In the genomic region with DNA sequence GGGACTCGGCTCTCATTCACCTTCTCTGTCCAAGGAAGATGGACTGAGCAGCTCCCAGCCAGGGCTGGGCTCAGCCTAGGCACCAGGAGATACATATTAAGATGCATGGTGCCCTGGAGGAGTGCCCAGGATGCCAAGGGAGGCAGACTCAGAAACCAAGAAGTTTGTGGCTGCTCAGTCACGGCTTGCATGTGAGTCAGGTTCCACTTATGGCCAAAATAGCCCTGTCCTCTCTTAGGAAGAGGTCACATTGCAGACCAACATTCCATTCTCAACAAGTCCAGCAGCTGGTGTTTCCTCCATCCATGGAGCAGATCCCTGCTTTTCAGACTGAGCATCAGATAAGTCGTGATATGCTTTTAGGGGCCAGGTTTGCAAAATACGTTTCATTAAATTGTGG, we compare ENCODE assay signal across 9 cellular contexts. TPM values are rescaled to one million over a fixed set of nuclear protein-coding genes. Genes with fewer than 3 reads are reported as not detected.
DNase-seq lines count a peak whose midpoint lies in the region; ATAC-seq and TF ChIP-seq lines count a peak whose summit lies in the region.
"Had no signal": no experiment of that assay in that cellular context is flagged by ENCODE, and none has a peak within 500 bp of the region (broad histone marks: within the 10 kb centered on the region; RNA-seq: fewer than 3 reads in every experiment).

No MANE protein-coding gene starts in this region.

- H3K36me3 ChIP-seq in gastroesophageal sphincter (no peaks in the 10 kb centered on the region), transverse colon (no peaks in the 10 kb centered on the region), BE2C (no peaks in the 10 kb centered on the region)

- TF ChIP-seq POLR2A in gastroesophageal sphincter (IDR thresholded peaks at IDR 0.05) = no peak
- TF ChIP-seq POLR2A in transverse colon (IDR thresholded peaks at IDR 0.05) = no peak

- H3K4me3 ChIP-seq in gastroesophageal sphincter (no peak overlapping the region), transverse colon (no peak overlapping the region), BE2C (ENCODE audit: low read depth, low read length) (no peak overlapping the region)

- H3K27me3 Mint-ChIP-seq in HFFc6 (ENCODE audit: insufficient read depth) = no peaks in the 10 kb centered on the region; the same call in 1 of the 2 replicates
- H3K27me3 Mint-ChIP-seq in activated T-helper 17 cell treated with anti-CD3 and anti-CD28 coated beads, Interleukin-2, amount 50 U/mL, for 72 hours = peaks cover 8% of the 10 kb centered on the region

- in situ Hi-C loops in transverse colon (cut with MboI; ENCODE audit: low pct_ligation_motif_present in 1 of 4, low pct_unique_long_range_greater_than_20kb in 1 of 4, low sequenced_read_pairs in 3 of 4) = no loop called here
- in situ Hi-C loops in G401 (cut with HindIII; ENCODE audit: low sequenced_read_pairs) = no loop called here

- TF ChIP-seq CTCF in HFFc6 (IDR thresholded peaks at IDR 0.05) = no peak
- no peak for TF ChIP-seq CTCF in gastroesophageal sphincter (IDR thresholded peaks at IDR 0.05)
- no peak for TF ChIP-seq CTCF in transverse colon (IDR thresholded peaks at IDR 0.05)
- no peak for TF ChIP-seq CTCF in BE2C (IDR thresholded peaks at IDR 0.05; ENCODE audit: low read depth, low read length)

- ATAC-seq in activated T-helper 17 cell treated with anti-CD3 and anti-CD28 coated beads, Interleukin-2, amount 50 U/mL, for 72 hours (replicated peaks) = peak; percentile 57
- ATAC-seq in gastroesophageal sphincter = peak; percentile 27

- no peaks in the 10 kb centered on the region for H3K9me3 Mint-ChIP-seq in HFFc6
- no peaks in the 10 kb centered on the region for H3K9me3 Mint-ChIP-seq in activated T-helper 17 cell treated with anti-CD3 and anti-CD28 coated beads, Interleukin-2, amount 50 U/mL, for 72 hours

- H3K27me3 ChIP-seq in gastroesophageal sphincter = no peaks in the 10 kb centered on the region
- H3K27me3 ChIP-seq in transverse colon = no peaks in the 10 kb centered on the region
- H3K27me3 ChIP-seq in BE2C = no peaks in the 10 kb centered on the region

- H3K4me3 Mint-ChIP-seq in HFFc6 = peak overlapping the region; percentile 64
- no peak overlapping the region for H3K4me3 Mint-ChIP-seq in activated T-helper 17 cell treated with anti-CD3 and anti-CD28 coated beads, Interleukin-2, amount 50 U/mL, for 72 hours

- DNase-seq in HFFc6 (peak; percentile 95), transverse colon (no peak), G401 (ENCODE audit: low spot score) (no peak), NAMALWA (ENCODE audit: low spot score) (no peak), BE2C (no peak)
- DNase-seq: NCI-H187 treated with DMSO at 0.1 percent for 48 hours, substantia nigra had no signal

- H3K27ac Mint-ChIP-seq in HFFc6 = peak overlapping the region; percentile 94
- no peak overlapping the region for H3K27ac Mint-ChIP-seq in activated T-helper 17 cell treated with anti-CD3 and anti-CD28 coated beads, Interleukin-2, amount 50 U/mL, for 72 hours

- peaks cover 0 to 32% (median 3%) of the 10 kb centered on the region in 3 donors for H3K4me1 ChIP-seq in gastroesophageal sphincter
- peaks cover 13 to 88% (median 58%) of the 10 kb centered on the region in 4 donors for H3K4me1 ChIP-seq in transverse colon
- H3K4me1 ChIP-seq in BE2C = no peaks in the 10 kb centered on the region

- TF ChIP-seq EP300 in gastroesophageal sphincter (IDR thresholded peaks at IDR 0.05) = no peak
- TF ChIP-seq EP300 in transverse colon (IDR thresholded peaks at IDR 0.05; ENCODE audit: low read depth) = no peak

- no peaks in the 10 kb centered on the region for H3K9me3 ChIP-seq in gastroesophageal sphincter
- H3K9me3 ChIP-seq in transverse colon = no peaks in the 10 kb centered on the region
- no peaks in the 10 kb centered on the region for H3K9me3 ChIP-seq in BE2C

- H3K27ac ChIP-seq in gastroesophageal sphincter = peak overlapping the region; percentile 62 to 81 (median 69)
- H3K27ac ChIP-seq in transverse colon = peak overlapping the region; percentile 80 to 87 (median 80)

- WGBS in gastroesophageal sphincter (ENCODE audit: low coverage in 1 of 2), 2 donors = 48 to 57% methylated on average over 3 of the region's 4 CpGs
- WGBS in transverse colon (ENCODE audit: low coverage in 1 of 2), 2 donors = 74 to 100% methylated on average over 1 to 4 of the region's 4 CpGs

- H3K36me3 Mint-ChIP-seq in HFFc6 (ENCODE audit: low read depth) = 0 out of 2 replicates have a peak, but pooled peaks cover 4% of the 10 kb centered on the region
- no peaks in the 10 kb centered on the region for H3K36me3 Mint-ChIP-seq in activated T-helper 17 cell treated with anti-CD3 and anti-CD28 coated beads, Interleukin-2, amount 50 U/mL, for 72 hours (ENCODE audit: low read depth)

- H3K4me1 Mint-ChIP-seq in HFFc6 (ENCODE audit: low read depth) = peaks cover 90% of the 10 kb centered on the region
- no peaks in the 10 kb centered on the region for H3K4me1 Mint-ChIP-seq in activated T-helper 17 cell treated with anti-CD3 and anti-CD28 coated beads, Interleukin-2, amount 50 U/mL, for 72 hours

- intact Hi-C loops in transverse colon (cut with DNase I; ENCODE audit: low total_unique reads) = no loop called here

RNA-seq across cellular contexts. Expression of gene CDCP1, which starts 21.8 kb away (rescaled TPM):
- 1 to 10 TPM in 4 of 6 experiments, under 1 TPM in 2; 0.78 to 2.1 (median 1.7) TPM for total RNA-seq in HFFc6 (2021; fragmentation: NEBNext Ultra II Directional; extraction: Animal tissue kit (Norgen Biotek cat#: 25700))
- total RNA-seq in activated T-helper 17 cell treated with anti-CD3 and anti-CD28 coated beads, Interleukin-2, amount 50 U/mL, for 72 hours = under 1 TPM; 0.17 to 0.53 TPM
- total RNA-seq in gastroesophageal sphincter (1 to 10 TPM; 2.5 to 4.9 (median 4.2) TPM), transverse colon (10 to 100 TPM; 41.6 to 64.6 (median 53.4) TPM)
- not detected in 2 replicates for total RNA-seq in G401 (2014; rRNA removed; shearing (Covaris generic))
- polyA plus RNA-seq in BE2C (2012; ENCODE audit: insufficient read depth, insufficient read length, low read depth) = not detected

Comparison
In these comparisons a context has a peak if more than half of its experiments do, and no peak if none do; other contexts are left out.
1. RNA of gene CDCP1, which starts 21.8 kb away (total RNA-seq): 41.6 to 64.6 TPM in transverse colon; 2.5 to 4.9 TPM in gastroesophageal sphincter, 0.78 to 2.1 TPM in HFFc6, 0.17 to 0.53 TPM in activated T-helper 17 cell treated with anti-CD3 and anti-CD28 coated beads, Interleukin-2, amount 50 U/mL, for 72 hours and not detected in G401; every median in the first group is over 4 times any median in the second.